8 cellular contexts compared by ENCODE assay signal in genomic region chr19:39405930-39406655, GRCh38.
DNase-seq lines count a peak whose midpoint lies in the region; ATAC-seq, FAIRE-seq and TF ChIP-seq lines count a peak whose summit lies in the region.

No MANE protein-coding gene starts in this region.

- CTCF ChIA-PET in RWPE1 (lab: Yijun Ruan, JAX) = interaction anchor here (0.7 kb wide), 1 partner anchor 8 kb away, joined by 3 read pairs; no protein-coding TSS in a partner anchor

- no peak for TF ChIP-seq CTCF in RWPE1 (conservative IDR thresholded peaks at IDR 0.05; ENCODE audit: low read depth)

- H3K4me1 ChIP-seq in iPS-20b (ENCODE audit: insufficient read depth, low read length) = peaks cover 36% of the 10 kb centered on the region

- no peaks in the 10 kb centered on the region; the same call in 1 of the 2 replicates for H3K27me3 ChIP-seq in iPS-20b (ENCODE audit: insufficient read depth, low read length)

- POLR2A ChIA-PET in RWPE1 (lab: Yijun Ruan, JAX; ENCODE audit: low non-redundant PET) = interaction anchor here (1.6 kb wide), 1 partner anchor 8 kb away, joined by 13 read pairs; no protein-coding TSS in a partner anchor

- H3K27ac Mint-ChIP-seq in activated naive CD8-positive, alpha-beta T cell = peak overlapping the region; percentile 90

- peaks cover 9% of the 10 kb centered on the region; the same call in 1 of the 2 replicates for H3K36me3 ChIP-seq in iPS-20b (ENCODE audit: insufficient read depth, low read depth, low read length)

- peaks cover 53% of the 10 kb centered on the region for H3K4me1 Mint-ChIP-seq in activated naive CD8-positive, alpha-beta T cell (ENCODE audit: low read depth)

- FAIRE-seq in GM19239 (lab: Jason Lieb, UNC) = peak; percentile 66

- ATAC-seq in HG02763 (IDR thresholded peaks at IDR 0.05; ENCODE audit: unreplicated experiment) = no peak

- no peaks in the 10 kb centered on the region for H3K9me3 Mint-ChIP-seq in activated naive CD8-positive, alpha-beta T cell (ENCODE audit: low read depth)

- H3K27ac ChIP-seq in RWPE1 (peak overlapping the region; percentile 100), iPS-20b (ENCODE audit: low read length) (peak overlapping the region; percentile 12)

- DNase-seq in GM19239 (ENCODE audit: insufficient read length, low spot score) (no peak), RWPE1 (ENCODE audit: low spot score) (no peak), DMS79 treated with DMSO at 0.1 percent for 48 hours (lab: John Stamatoyannopoulos, UW) (no peak), superior temporal gyrus (ENCODE audit: extremely low spot score) (no peak)
- peak; percentile 84 to 88 for DNase-seq in stimulated activated CD4-positive, alpha-beta T cell treated with anti-CD3 and anti-CD28 coated beads, Interleukin-2, amount 100 ng/mL, for 24 hours

- peak overlapping the region; percentile 96 for H3K4me3 ChIP-seq in iPS-20b (ENCODE audit: low read length)

- H3K4me3 Mint-ChIP-seq in activated naive CD8-positive, alpha-beta T cell = peak overlapping the region; percentile 90

- peak overlapping the region; percentile 61; the same call in 1 of the 2 replicates for H3K9ac ChIP-seq in iPS-20b (ENCODE audit: low read depth, low read length)

- H3K9me3 ChIP-seq in iPS-20b (ENCODE audit: insufficient read depth, low read depth, low read length) = no peaks in the 10 kb centered on the region

- H3K36me3 Mint-ChIP-seq in activated naive CD8-positive, alpha-beta T cell = peaks cover 5% of the 10 kb centered on the region

- no peaks in the 10 kb centered on the region for H3K27me3 Mint-ChIP-seq in activated naive CD8-positive, alpha-beta T cell

Comparison
In these comparisons a context has a peak if more than half of its experiments do, and no peak if none do; other contexts are left out.
1. DNase-seq: peak in stimulated activated CD4-positive, alpha-beta T cell treated with anti-CD3 and anti-CD28 coated beads, Interleukin-2, amount 100 ng/mL, for 24 hours (2 of 2); none in GM19239 (single experiment), RWPE1 (single experiment), DMS79 treated with DMSO at 0.1 percent for 48 hours (single experiment) and superior temporal gyrus (single experiment).